In genomic region chr9:133607381-133607780, GRCh38 we compare ENCODE assay signal across 22 cellular contexts. TPM values are rescaled to one million over a fixed set of nuclear protein-coding genes. Genes with fewer than 3 reads are reported as not detected.
"Had no signal": no experiment of that assay in that cellular context is flagged by ENCODE, and none has a peak within 500 bp of the region (broad histone marks: within the 10 kb centered on the region; RNA-seq: fewer than 3 reads in every experiment).

No MANE protein-coding gene starts in this region.

- H3K27ac ChIP-seq: RWPE1, SJSA1, SK-N-MC had no signal

- DNase-seq: KBM-7; MV-4-11; NCI-H1048; NCI-H1436 treated with DMSO at 0.1 percent for 48 hours; NCI-H1694; NCI-H187 treated with DMSO at 0.1 percent for 48 hours; NCI-H2029 treated with DMSO at 0.1 percent for 48 hours; NCI-H345; NCI-H446 treated with DMSO at 0.1 percent for 48 hours; NCI-H524 treated with DMSO at 0.1 percent for 48 hours; NCI-H82; NK-92 treated with Interleukin-12 subunit alpha and Interleukin-12 subunit beta, amount 100 ng/mL, for 24 hours; PC-3; SHP77 treated with DMSO at 0.1 percent for 48 hours had no signal

- H3K4me3 ChIP-seq: SJSA1, SK-N-MC had no signal

- H3K36me3 ChIP-seq: SJSA1 had no signal

- H3K9me3 ChIP-seq: SJSA1 had no signal

- H3K4me1 ChIP-seq: SJSA1 had no signal

- ATAC-seq: Panc1, PC-3 had no signal

RNA-seq across cellular contexts. Expression of gene FAM163B, which starts 1.8 kb away (rescaled TPM):
- total RNA-seq: HT-29, LHCN-M2, MCF 10A, PC-3, SJSA1 had no signal

RNA-seq across cellular contexts. Expression of gene DBH, which starts 28.8 kb away (rescaled TPM):
- total RNA-seq: HT-29, LHCN-M2, MCF 10A, OCI-LY7, PC-3, SJSA1 had no signal
